In the genomic region with DNA sequence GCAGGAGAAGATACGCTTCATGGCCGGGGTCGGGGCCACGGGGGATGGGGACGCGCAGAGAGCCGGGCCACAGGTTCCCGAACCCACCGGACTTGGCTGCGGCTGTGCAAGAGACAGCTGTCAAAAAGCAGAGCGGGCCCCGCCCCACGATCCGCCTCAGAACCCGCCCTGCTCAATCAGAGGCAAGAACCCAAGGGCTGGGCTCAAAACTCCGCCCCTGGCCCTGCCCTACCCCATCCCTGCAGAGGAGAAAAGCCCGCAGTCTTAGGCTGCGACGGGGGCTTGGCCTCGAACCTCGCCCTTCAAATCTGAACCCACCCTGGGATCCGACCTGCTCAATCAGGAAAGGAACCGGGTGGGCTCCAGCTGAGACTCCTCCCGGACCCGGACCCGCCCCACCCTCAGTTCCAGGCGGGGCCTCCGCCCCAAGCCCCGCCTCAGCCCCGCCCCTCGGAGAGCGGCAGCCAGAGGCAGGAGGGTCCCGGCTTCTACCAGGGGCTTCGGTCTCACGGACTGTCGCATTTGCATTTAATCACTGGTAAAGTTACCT, we compare ENCODE assay signal across 8 cellular contexts. TPM values are rescaled to one million over a fixed set of nuclear protein-coding genes. Genes with fewer than 3 reads are reported as not detected.
A peak's percentile ranks its signal among the peaks of the same experiment; 100 is the strongest.
DNase-seq lines count a peak whose midpoint lies in the region; ATAC-seq and TF ChIP-seq lines count a peak whose summit lies in the region.

A gene with protein sequence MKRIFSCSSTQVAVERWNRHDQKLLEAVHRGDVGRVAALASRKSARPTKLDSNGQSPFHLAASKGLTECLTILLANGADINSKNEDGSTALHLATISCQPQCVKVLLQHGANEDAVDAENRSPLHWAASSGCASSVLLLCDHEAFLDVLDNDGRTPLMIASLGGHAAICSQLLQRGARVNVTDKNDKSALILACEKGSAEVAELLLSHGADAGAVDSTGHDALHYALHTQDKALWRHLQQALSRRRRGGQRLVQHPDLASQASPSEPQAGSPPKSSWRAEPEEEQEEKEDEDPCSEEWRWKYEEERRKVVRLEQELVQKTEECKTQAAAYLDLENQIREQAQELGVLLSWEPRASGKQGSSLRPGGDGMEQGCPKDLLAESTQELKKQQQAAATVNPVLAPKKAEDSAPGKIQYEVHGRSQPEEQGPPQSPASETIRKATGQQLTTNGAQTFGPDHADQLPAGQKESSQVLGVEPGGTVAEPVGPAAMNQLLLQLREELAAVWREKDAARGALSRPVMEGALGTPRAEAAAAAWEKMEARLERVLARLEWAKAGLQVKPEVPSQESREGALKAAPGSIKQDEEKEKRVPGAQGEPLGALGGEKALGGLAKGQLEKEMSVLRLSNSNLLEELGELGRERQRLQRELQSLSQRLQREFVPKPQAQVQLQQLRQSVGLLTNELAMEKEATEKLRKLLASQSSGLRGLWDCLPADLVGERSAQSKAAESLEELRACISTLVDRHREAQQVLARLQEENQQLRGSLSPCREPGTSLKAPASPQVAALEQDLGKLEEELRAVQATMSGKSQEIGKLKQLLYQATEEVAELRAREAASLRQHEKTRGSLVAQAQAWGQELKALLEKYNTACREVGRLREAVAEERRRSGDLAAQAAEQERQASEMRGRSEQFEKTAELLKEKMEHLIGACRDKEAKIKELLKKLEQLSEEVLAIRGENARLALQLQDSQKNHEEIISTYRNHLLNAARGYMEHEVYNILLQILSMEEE (minus strand): TSS at position 129 of the 550 bp plus-strand sequence. CDS start 108 bp downstream, at position 21.

- CTCF ChIA-PET in GM10248 (lab: Yijun Ruan, JAX), result interaction anchor here (0.9 to 5.9 kb wide), 5 partner anchors 17 to 40 kb away, joined by 3 to 33 read pairs (median 3); partner anchors contain the start of gene NUDT17

- no peak for TF ChIP-seq POLR2A in ovary (IDR thresholded peaks at IDR 0.05)
- TF ChIP-seq POLR2A in testis (IDR thresholded peaks at IDR 0.05), result no peak

- H3K9me3 ChIP-seq in ovary (no peaks in the 10 kb centered on the region), testis (no peaks in the 10 kb centered on the region)

- DNase-seq in GM10248 (ENCODE audit: extremely low spot score) (peak; percentile 96), MV-4-11 (lab: John Stamatoyannopoulos, UW) (peak; percentile 69), SKM-1 (lab: John Stamatoyannopoulos, UW; ENCODE audit: unreplicated experiment) (peak; percentile 65), Right ventricle myocardium superior (peak; percentile 94), ovary (peak; percentile 51 to 81 (median 72)), testis (peak; percentile 89)
- DNase-seq in activated naive CD4-positive, alpha-beta T cell treated with anti-CD3 and anti-CD28 coated beads, Interleukin-2, amount 50 U/mL, for 72 hours (ENCODE audit: low spot score in 2 of 2), result peak; percentile 78 to 85

- H3K9me3 Mint-ChIP-seq in activated naive CD4-positive, alpha-beta T cell treated with anti-CD3 and anti-CD28 coated beads, Interleukin-2, amount 50 U/mL, for 72 hours, result no peaks in the 10 kb centered on the region

- TF ChIP-seq EP300 in ovary (IDR thresholded peaks at IDR 0.05), result no peak

- 1% methylated on average over 31 to 36 of the region's 36 CpGs for WGBS in ovary, 3 donors
- 2 to 3% methylated on average over 10 to 28 of the region's 36 CpGs for WGBS in testis, 2 donors

- H3K27me3 ChIP-seq in ovary, result no peaks in the 10 kb centered on the region
- no peaks in the 10 kb centered on the region for H3K27me3 ChIP-seq in testis

- H3K36me3 ChIP-seq in ovary, result no peaks in the 10 kb centered on the region
- no peaks in the 10 kb centered on the region for H3K36me3 ChIP-seq in testis (ENCODE audit: low read depth, missing control alignments)

- H3K4me1 ChIP-seq in ovary (ENCODE audit: insufficient read depth) (no peaks in the 10 kb centered on the region), testis (peaks cover 10% of the 10 kb centered on the region)

- H3K27ac Mint-ChIP-seq in activated naive CD4-positive, alpha-beta T cell treated with anti-CD3 and anti-CD28 coated beads, Interleukin-2, amount 50 U/mL, for 72 hours, result no peak within 1 kb of the TSS

- TF ChIP-seq CTCF in GM10248 (IDR thresholded peaks at IDR 0.05; ENCODE audit: control extremely low read depth, extremely low read depth, low read depth, missing control alignments) (no peak), ovary (IDR thresholded peaks at IDR 0.05) (no peak), testis (IDR thresholded peaks at IDR 0.05) (no peak)

- peak; percentile 99 for ATAC-seq in HG02571 (IDR thresholded peaks at IDR 0.05; ENCODE audit: unreplicated experiment)
- peak; percentile 99 for ATAC-seq in activated naive CD4-positive, alpha-beta T cell treated with anti-CD3 and anti-CD28 coated beads, Interleukin-2, amount 50 U/mL, for 72 hours
- peak; percentile 98 for ATAC-seq in Right ventricle myocardium superior (ENCODE audit: poor library complexity)

- no peak within 1 kb of the TSS for H3K27ac ChIP-seq in ovary
- peak within 1 kb of the TSS; percentile 24 to 39 for H3K27ac ChIP-seq in testis

- H3K36me3 Mint-ChIP-seq in activated naive CD4-positive, alpha-beta T cell treated with anti-CD3 and anti-CD28 coated beads, Interleukin-2, amount 50 U/mL, for 72 hours, result no peaks in the 10 kb centered on the region

- H3K4me3 ChIP-seq in ovary, result peak within 1 kb of the TSS; percentile 67
- H3K4me3 ChIP-seq in testis, result peak within 1 kb of the TSS; percentile 55 to 69

- intact Hi-C loops in Right ventricle myocardium superior (cut with DNase I) (no loop called here), ovary (cut with DNase I) (no loop called here), testis (cut with DNase I; ENCODE audit: low total_unique reads) (no loop called here)

- POLR2A ChIA-PET in GM10248 (lab: Yijun Ruan, JAX), result no interaction called here

RNA-seq across cellular contexts. Expression of the gene that starts here (rescaled TPM):
- under 1 TPM; 0.50 to 0.53 TPM for total RNA-seq in activated naive CD4-positive, alpha-beta T cell treated with anti-CD3 and anti-CD28 coated beads, Interleukin-2, amount 50 U/mL, for 72 hours
- total RNA-seq in Right ventricle myocardium superior (1.1 TPM), ovary (1 to 10 TPM; 2.1 to 6.5 (median 3.0) TPM), testis (1 to 10 TPM; 1.3 to 1.7 TPM)
- polyA plus RNA-seq in ovary (1 to 10 TPM; 2.6 to 2.8 TPM), testis (ENCODE audit: insufficient read depth, low read depth, low replicate concordance) (3.3 TPM)

Comparison
In these comparisons a context has a peak if more than half of its experiments do, and no peak if none do; other contexts are left out.
1. Peak in DNase-seq and ATAC-seq in activated naive CD4-positive, alpha-beta T cell treated with anti-CD3 and anti-CD28 coated beads, Interleukin-2, amount 50 U/mL, for 72 hours; RNA of the gene not detected or under 1 TPM.
2. H3K27ac ChIP-seq: peak in testis (2 of 2); none in ovary (0 of 2).
3. Peak in every context shown above with its lines, with median percentiles within 50 percentile points of each other: DNase-seq and ATAC-seq.